Comparison of ENCODE assay signal across 1 cellular context in the genomic region with DNA sequence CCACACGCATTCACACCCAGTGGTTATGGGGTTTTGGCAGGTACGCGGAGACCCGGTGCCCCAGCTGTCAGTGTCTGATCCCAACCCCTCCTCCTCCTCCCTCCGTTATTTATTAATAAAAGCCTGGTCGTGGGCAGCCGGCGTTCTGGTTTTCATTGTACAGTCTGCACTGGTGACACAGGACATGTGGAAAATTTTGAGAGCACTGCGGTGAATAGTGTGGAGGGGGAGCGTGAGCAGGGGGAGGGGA.
TF ChIP-seq lines count a peak whose summit lies in the region.

No MANE protein-coding gene starts in this region.

TF ChIP-seq in GM23338, 12 proteins besides CTCF, POLR2A, EP300 and RAD21 (continued from another document):
- TF ChIP-seq, protein P1, sequence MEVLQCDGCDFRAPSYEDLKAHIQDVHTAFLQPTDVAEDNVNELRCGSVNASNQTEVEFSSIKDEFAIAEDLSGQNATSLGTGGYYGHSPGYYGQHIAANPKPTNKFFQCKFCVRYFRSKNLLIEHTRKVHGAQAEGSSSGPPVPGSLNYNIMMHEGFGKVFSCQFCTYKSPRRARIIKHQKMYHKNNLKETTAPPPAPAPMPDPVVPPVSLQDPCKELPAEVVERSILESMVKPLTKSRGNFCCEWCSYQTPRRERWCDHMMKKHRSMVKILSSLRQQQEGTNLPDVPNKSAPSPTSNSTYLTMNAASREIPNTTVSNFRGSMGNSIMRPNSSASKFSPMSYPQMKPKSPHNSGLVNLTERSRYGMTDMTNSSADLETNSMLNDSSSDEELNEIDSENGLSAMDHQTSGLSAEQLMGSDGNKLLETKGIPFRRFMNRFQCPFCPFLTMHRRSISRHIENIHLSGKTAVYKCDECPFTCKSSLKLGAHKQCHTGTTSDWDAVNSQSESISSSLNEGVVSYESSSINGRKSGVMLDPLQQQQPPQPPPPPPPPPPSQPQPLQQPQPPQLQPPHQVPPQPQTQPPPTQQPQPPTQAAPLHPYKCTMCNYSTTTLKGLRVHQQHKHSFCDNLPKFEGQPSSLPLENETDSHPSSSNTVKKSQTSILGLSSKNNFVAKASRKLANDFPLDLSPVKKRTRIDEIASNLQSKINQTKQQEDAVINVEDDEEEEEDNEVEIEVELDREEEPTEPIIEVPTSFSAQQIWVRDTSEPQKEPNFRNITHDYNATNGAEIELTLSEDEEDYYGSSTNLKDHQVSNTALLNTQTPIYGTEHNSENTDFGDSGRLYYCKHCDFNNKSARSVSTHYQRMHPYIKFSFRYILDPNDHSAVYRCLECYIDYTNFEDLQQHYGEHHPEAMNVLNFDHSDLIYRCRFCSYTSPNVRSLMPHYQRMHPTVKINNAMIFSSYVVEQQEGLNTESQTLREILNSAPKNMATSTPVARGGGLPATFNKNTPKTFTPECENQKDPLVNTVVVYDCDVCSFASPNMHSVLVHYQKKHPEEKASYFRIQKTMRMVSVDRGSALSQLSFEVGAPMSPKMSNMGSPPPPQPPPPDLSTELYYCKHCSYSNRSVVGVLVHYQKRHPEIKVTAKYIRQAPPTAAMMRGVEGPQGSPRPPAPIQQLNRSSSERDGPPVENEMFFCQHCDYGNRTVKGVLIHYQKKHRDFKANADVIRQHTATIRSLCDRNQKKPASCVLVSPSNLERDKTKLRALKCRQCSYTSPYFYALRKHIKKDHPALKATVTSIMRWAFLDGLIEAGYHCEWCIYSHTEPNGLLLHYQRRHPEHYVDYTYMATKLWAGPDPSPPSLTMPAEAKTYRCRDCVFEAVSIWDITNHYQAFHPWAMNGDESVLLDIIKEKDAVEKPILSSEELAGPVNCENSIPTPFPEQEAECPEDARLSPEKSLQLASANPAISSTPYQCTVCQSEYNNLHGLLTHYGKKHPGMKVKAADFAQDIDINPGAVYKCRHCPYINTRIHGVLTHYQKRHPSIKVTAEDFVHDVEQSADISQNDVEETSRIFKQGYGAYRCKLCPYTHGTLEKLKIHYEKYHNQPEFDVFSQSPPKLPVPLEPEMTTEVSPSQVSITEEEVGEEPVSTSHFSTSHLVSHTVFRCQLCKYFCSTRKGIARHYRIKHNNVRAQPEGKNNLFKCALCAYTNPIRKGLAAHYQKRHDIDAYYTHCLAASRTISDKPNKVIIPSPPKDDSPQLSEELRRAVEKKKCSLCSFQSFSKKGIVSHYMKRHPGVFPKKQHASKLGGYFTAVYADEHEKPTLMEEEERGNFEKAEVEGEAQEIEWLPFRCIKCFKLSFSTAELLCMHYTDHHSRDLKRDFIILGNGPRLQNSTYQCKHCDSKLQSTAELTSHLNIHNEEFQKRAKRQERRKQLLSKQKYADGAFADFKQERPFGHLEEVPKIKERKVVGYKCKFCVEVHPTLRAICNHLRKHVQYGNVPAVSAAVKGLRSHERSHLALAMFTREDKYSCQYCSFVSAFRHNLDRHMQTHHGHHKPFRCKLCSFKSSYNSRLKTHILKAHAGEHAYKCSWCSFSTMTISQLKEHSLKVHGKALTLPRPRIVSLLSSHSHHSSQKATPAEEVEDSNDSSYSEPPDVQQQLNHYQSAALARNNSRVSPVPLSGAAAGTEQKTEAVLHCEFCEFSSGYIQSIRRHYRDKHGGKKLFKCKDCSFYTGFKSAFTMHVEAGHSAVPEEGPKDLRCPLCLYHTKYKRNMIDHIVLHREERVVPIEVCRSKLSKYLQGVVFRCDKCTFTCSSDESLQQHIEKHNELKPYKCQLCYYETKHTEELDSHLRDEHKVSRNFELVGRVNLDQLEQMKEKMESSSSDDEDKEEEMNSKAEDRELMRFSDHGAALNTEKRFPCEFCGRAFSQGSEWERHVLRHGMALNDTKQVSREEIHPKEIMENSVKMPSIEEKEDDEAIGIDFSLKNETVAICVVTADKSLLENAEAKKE (CRISPR knock-in tag; IDR thresholded peaks at IDR 0.05) = no peak
- TF ChIP-seq POLR2AphosphoS5 (IDR thresholded peaks at IDR 0.05; ENCODE audit: low read depth) = no peak
- TF ChIP-seq STAT1 (IDR thresholded peaks at IDR 0.05; ENCODE audit: unreplicated experiment) = no peak
- TF ChIP-seq CREB1 (CRISPR knock-in tag; IDR thresholded peaks at IDR 0.05; ENCODE audit: low read depth) = no peak
- TF ChIP-seq ZNF114 (CRISPR knock-in tag; IDR thresholded peaks at IDR 0.05) = no peak
- no peak for TF ChIP-seq EZH2 (IDR thresholded peaks at IDR 0.05; ENCODE audit: low read depth, unreplicated experiment)
- no peak for TF ChIP-seq ZNF331 (CRISPR knock-in tag; IDR thresholded peaks at IDR 0.05; ENCODE audit: low read depth)
- no peak; the same call in 1 of the 2 replicates for TF ChIP-seq NANOG (IDR thresholded peaks at IDR 0.05; ENCODE audit: borderline replicate concordance)
- no peak for TF ChIP-seq EZH2phosphoT487 (IDR thresholded peaks at IDR 0.05; ENCODE audit: unreplicated experiment)
TF ChIP-seq in GM23338: peak in this region for 0.
